14 cellular contexts compared by ENCODE assay signal in genomic region chr11:86492370-86493030, GRCh38.
"Had no signal": no experiment of that assay in that cellular context is flagged by ENCODE, and none has a peak within 500 bp of the region (broad histone marks: within the 10 kb centered on the region; RNA-seq: fewer than 3 reads in every experiment).

No MANE protein-coding gene starts in this region.

- H3K27ac Mint-ChIP-seq: activated CD8-positive, alpha-beta T cell treated with anti-CD3 and anti-CD28 coated beads for 36 hours; endodermal cell; naive B cell had no signal

- H3K9me3 ChIP-seq: prostate gland had no signal

- H3K4me3 Mint-ChIP-seq: activated CD8-positive, alpha-beta T cell treated with anti-CD3 and anti-CD28 coated beads for 36 hours; brain; endodermal cell; naive B cell had no signal

- H3K27me3 Mint-ChIP-seq: activated CD8-positive, alpha-beta T cell treated with anti-CD3 and anti-CD28 coated beads for 36 hours; naive B cell had no signal

- H3K36me3 Mint-ChIP-seq: brain, naive B cell had no signal

- H3K4me1 Mint-ChIP-seq: naive B cell had no signal

- H3K27ac ChIP-seq: prostate gland, SK-N-MC had no signal

- DNase-seq: activated CD4-positive, alpha-beta T cell treated with anti-CD3 and anti-CD28 coated beads for 4 hours; activated CD8-positive, alpha-beta memory T cell treated with anti-CD3 and anti-CD28 coated beads, Interleukin-2, amount 50 U/mL, for 4 hours; activated CD8-positive, alpha-beta T cell treated with anti-CD3 and anti-CD28 coated beads for 36 hours; glutamatergic neuron; naive B cell; nucleus accumbens; stimulated activated CD4-positive, alpha-beta T cell treated with anti-CD3 and anti-CD28 coated beads, Interleukin-2, amount 100 ng/mL, for 48 hours; stimulated activated naive CD4-positive, alpha-beta T cell treated with Interleukin-2 at 50 U/mL for 16 hours; T-helper 1 cell had no signal

- H3K36me3 ChIP-seq: prostate gland had no signal

- H3K9me3 Mint-ChIP-seq: activated CD8-positive, alpha-beta T cell treated with anti-CD3 and anti-CD28 coated beads for 36 hours; endodermal cell; naive B cell had no signal

- H3K4me1 ChIP-seq: prostate gland had no signal

- H3K4me3 ChIP-seq: prostate gland, SK-N-MC had no signal

- FAIRE-seq: urothelium cell line had no signal

- ATAC-seq: activated CD8-positive, alpha-beta T cell treated with anti-CD3 and anti-CD28 coated beads for 36 hours had no signal
